In the genomic region with DNA sequence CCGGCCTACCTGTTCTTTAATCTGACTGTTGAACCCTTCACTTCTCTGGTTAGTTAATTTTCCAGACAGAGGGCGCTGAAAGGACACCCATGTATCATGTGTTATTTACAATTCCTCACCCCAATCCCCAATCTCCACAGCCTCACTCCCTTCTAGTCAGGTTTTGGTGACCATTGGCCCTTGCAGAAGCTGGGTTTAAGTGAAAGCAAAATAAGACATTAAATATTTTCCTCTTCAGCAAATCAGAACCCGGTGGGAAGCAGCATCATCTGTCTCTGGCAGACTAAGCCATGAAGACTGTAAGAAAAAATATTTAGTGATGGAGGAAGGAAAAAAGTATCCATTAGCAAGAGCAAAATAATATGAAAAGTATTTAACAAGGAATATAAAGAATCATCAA, we compare ENCODE assay signal across 8 cellular contexts. TPM values are rescaled to one million over a fixed set of nuclear protein-coding genes. Genes with fewer than 3 reads are reported as not detected.
DNase-seq lines count a peak whose midpoint lies in the region; ATAC-seq, FAIRE-seq and TF ChIP-seq lines count a peak whose summit lies in the region.

No MANE protein-coding gene starts in this region.

- no peak overlapping the region for H3K27ac Mint-ChIP-seq in activated T-cell treated with anti-CD3 and anti-CD28 coated beads, Interleukin-2, amount 50 U/mL, for 72 hours
- no peak overlapping the region for H3K27ac Mint-ChIP-seq in activated T-cell treated with anti-CD3 and anti-CD28 coated beads, Interleukin-2, amount 50 U/mL, for 24 hours

- H3K27me3 Mint-ChIP-seq in activated T-cell treated with anti-CD3 and anti-CD28 coated beads, Interleukin-2, amount 50 U/mL, for 72 hours (ENCODE audit: low read depth) = no peaks in the 10 kb centered on the region
- H3K27me3 Mint-ChIP-seq in activated T-cell treated with anti-CD3 and anti-CD28 coated beads, Interleukin-2, amount 50 U/mL, for 24 hours = no peaks in the 10 kb centered on the region

- peak overlapping the region in 1 of 2 donors; percentile 20 for H3K4me3 Mint-ChIP-seq in activated T-cell treated with anti-CD3 and anti-CD28 coated beads, Interleukin-2, amount 50 U/mL, for 72 hours
- no peak overlapping the region for H3K4me3 Mint-ChIP-seq in activated T-cell treated with anti-CD3 and anti-CD28 coated beads, Interleukin-2, amount 50 U/mL, for 24 hours

- no peaks in the 10 kb centered on the region for H3K36me3 Mint-ChIP-seq in activated T-cell treated with anti-CD3 and anti-CD28 coated beads, Interleukin-2, amount 50 U/mL, for 72 hours (ENCODE audit: insufficient read depth in 2 of 2)
- no peaks in the 10 kb centered on the region for H3K36me3 Mint-ChIP-seq in activated T-cell treated with anti-CD3 and anti-CD28 coated beads, Interleukin-2, amount 50 U/mL, for 24 hours (ENCODE audit: low read depth)

- peaks cover 31% of the 10 kb centered on the region for H3K4me1 Mint-ChIP-seq in activated T-cell treated with anti-CD3 and anti-CD28 coated beads, Interleukin-2, amount 50 U/mL, for 72 hours (ENCODE audit: low read depth)
- H3K4me1 Mint-ChIP-seq in activated T-cell treated with anti-CD3 and anti-CD28 coated beads, Interleukin-2, amount 50 U/mL, for 24 hours (ENCODE audit: low read depth) = peaks cover 34% of the 10 kb centered on the region

- peak; percentile 8 to 20 for DNase-seq in activated T-cell treated with anti-CD3 and anti-CD28 coated beads, Interleukin-2, amount 50 U/mL, for 72 hours
- DNase-seq in activated T-cell treated with anti-CD3 and anti-CD28 coated beads, Interleukin-2, amount 50 U/mL, for 24 hours = no peak
- DNase-seq in NAMALWA (ENCODE audit: low spot score) (peak; percentile 87), H54 (ENCODE audit: insufficient read length, low spot score) (no peak), RPMI8226 (no peak)
- DNase-seq in effector CD4-positive, alpha-beta T cell = peak; percentile 28
- peak; percentile 17 for DNase-seq in stimulated activated naive CD4-positive, alpha-beta T cell treated with Interleukin-2 at 50 U/mL for 16 hours (lab: John Stamatoyannopoulos, UW)

- no peak for TF ChIP-seq POLR2A in H54 (IDR thresholded peaks at IDR 0.05; ENCODE audit: low read depth, low read length)

- H3K9me3 Mint-ChIP-seq in activated T-cell treated with anti-CD3 and anti-CD28 coated beads, Interleukin-2, amount 50 U/mL, for 72 hours = no peaks in the 10 kb centered on the region
- no peaks in the 10 kb centered on the region for H3K9me3 Mint-ChIP-seq in activated T-cell treated with anti-CD3 and anti-CD28 coated beads, Interleukin-2, amount 50 U/mL, for 24 hours

- ATAC-seq in activated T-cell treated with anti-CD3 and anti-CD28 coated beads, Interleukin-2, amount 50 U/mL, for 72 hours (replicated peaks in 1 of 2) = peak; percentile 35 to 39
- ATAC-seq in HG03442 (IDR thresholded peaks at IDR 0.05; ENCODE audit: unreplicated experiment) = no peak

- no peak for FAIRE-seq in H54 (lab: Jason Lieb, UNC)

RNA-seq across cellular contexts. Expression of a gene that starts 9.4 kb away (rescaled TPM):
- 1 to 10 TPM; 2.2 to 3.7 TPM for total RNA-seq in activated T-cell treated with anti-CD3 and anti-CD28 coated beads, Interleukin-2, amount 50 U/mL, for 72 hours

RNA-seq across cellular contexts. Expression of a gene that starts 38.2 kb away (rescaled TPM):
- total RNA-seq in activated T-cell treated with anti-CD3 and anti-CD28 coated beads, Interleukin-2, amount 50 U/mL, for 72 hours = 10 to 100 TPM in 1 of 2 donors, 1 to 10 TPM in 1; 7.4 to 15.1 TPM

RNA-seq across cellular contexts. Expression of a gene that starts 38.6 kb away (rescaled TPM):
- total RNA-seq in activated T-cell treated with anti-CD3 and anti-CD28 coated beads, Interleukin-2, amount 50 U/mL, for 72 hours = 1 to 10 TPM; 2.5 to 2.9 TPM

Comparison
In these comparisons a context has a peak if more than half of its experiments do, and no peak if none do; other contexts are left out.
1. DNase-seq: peak in activated T-cell treated with anti-CD3 and anti-CD28 coated beads, Interleukin-2, amount 50 U/mL, for 72 hours (2 of 2), NAMALWA (single experiment), effector CD4-positive, alpha-beta T cell (single experiment) and stimulated activated naive CD4-positive, alpha-beta T cell treated with Interleukin-2 at 50 U/mL for 16 hours (single experiment); none in activated T-cell treated with anti-CD3 and anti-CD28 coated beads, Interleukin-2, amount 50 U/mL, for 24 hours (single experiment), H54 (single experiment) and RPMI8226 (single experiment).